In genomic region chr9:135226369-135227050, GRCh38 we compare ENCODE assay signal across 15 cellular contexts.
"Had no signal": no experiment of that assay in that cellular context is flagged by ENCODE, and none has a peak within 500 bp of the region (broad histone marks: within the 10 kb centered on the region; RNA-seq: fewer than 3 reads in every experiment).

No MANE protein-coding gene starts in this region.

- H3K9me3 ChIP-seq: left lung had no signal

- FAIRE-seq: frontal cortex had no signal

- H3K4me1 ChIP-seq: left lung had no signal

- H3K36me3 ChIP-seq: brain microvascular endothelial cell, left lung had no signal

- ATAC-seq: activated CD4-positive, CD25-positive, alpha-beta regulatory T cell treated with anti-CD3 and anti-CD28 coated beads, Interleukin-2, amount 50 U/mL, for 24 hours; effector memory CD8-positive, alpha-beta T cell; left lung; stimulated activated effector memory CD8-positive, alpha-beta T cell treated with anti-CD3 and anti-CD28 coated beads, Interleukin-12 subunit alpha, Interleukin-12 subunit beta, amount 100 ng/mL, for 72 hours; T-cell had no signal

- DNase-seq: activated CD4-positive, alpha-beta T cell treated with anti-CD3 and anti-CD28 coated beads, Interleukin-2, amount 50 U/mL, for 1 hour; activated CD8-positive, alpha-beta memory T cell treated with anti-CD3 and anti-CD28 coated beads for 24 hours; activated naive CD8-positive, alpha-beta T cell treated with anti-CD3 and anti-CD28 coated beads for 36 hours; amygdala; brain microvascular endothelial cell; dermis blood vessel endothelial cell; effector memory CD8-positive, alpha-beta T cell; mesendoderm; T-cell; T-helper 9 cell had no signal

- H3K4me3 ChIP-seq: left lung had no signal

- H3K27ac ChIP-seq: brain microvascular endothelial cell, epithelial cell of prostate, left lung had no signal

- H3K27me3 ChIP-seq: brain microvascular endothelial cell had no signal
